ENCODE assay signal across 2 cellular contexts in the genomic region with DNA sequence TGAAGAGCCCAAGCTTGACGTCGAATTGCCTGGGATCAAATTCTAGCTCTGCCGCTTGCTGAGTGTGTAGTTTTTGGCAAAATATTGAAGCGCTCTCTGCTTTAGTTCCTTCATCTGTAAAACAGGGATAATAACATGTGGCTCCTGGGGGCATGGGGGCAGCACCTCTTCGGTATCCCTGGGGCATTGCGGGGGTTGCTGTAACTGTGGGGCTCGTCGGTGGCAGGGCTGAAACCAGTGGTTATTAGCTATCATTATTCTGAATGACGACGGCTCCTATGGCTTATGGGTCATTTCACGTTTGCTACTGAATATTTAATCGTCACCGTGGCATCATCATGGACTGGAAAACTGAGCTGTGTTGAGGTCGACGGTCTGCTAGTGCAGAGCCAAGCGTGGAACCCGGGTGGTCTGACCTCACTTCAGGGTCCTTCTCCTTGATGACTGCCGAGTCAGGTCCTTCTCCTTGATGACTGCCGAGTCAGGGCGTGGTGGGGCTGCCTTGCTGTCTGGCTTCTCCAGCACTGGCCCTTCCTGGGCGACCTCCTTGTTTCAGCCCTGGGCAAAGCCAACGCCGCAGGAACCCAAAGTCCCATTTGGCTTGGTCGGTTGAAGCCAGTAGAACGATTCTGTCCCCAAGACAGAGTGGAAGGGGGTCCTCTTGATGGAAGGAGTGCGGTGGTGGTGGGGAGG.
TF ChIP-seq lines count a peak whose summit lies in the region.

No MANE protein-coding gene starts in this region.

TF ChIP-seq in SK-N-SH, 30 proteins besides CTCF, POLR2A, EP300 and RAD21 (continued from another document):
- TF ChIP-seq ZBTB33 (IDR thresholded peaks at IDR 0.05; ENCODE audit: borderline replicate concordance, low read depth) = no peak
- TF ChIP-seq MXI1 (IDR thresholded peaks at IDR 0.05; ENCODE audit: low read depth, low read length) = no peak
- TF ChIP-seq GATA2 (CRISPR knock-in tag; IDR thresholded peaks at IDR 0.05) = no peak
- TF ChIP-seq FOSL2 (IDR thresholded peaks at IDR 0.05; ENCODE audit: borderline replicate concordance, low read depth) = no peak
- no peak for TF ChIP-seq SIN3A (IDR thresholded peaks at IDR 0.05; ENCODE audit: borderline replicate concordance, low read depth, low read length)
- TF ChIP-seq FOXJ3 (CRISPR knock-in tag; IDR thresholded peaks at IDR 0.05) = no peak
- TF ChIP-seq, protein P1, sequence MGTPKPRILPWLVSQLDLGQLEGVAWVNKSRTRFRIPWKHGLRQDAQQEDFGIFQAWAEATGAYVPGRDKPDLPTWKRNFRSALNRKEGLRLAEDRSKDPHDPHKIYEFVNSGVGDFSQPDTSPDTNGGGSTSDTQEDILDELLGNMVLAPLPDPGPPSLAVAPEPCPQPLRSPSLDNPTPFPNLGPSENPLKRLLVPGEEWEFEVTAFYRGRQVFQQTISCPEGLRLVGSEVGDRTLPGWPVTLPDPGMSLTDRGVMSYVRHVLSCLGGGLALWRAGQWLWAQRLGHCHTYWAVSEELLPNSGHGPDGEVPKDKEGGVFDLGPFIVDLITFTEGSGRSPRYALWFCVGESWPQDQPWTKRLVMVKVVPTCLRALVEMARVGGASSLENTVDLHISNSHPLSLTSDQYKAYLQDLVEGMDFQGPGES (IDR thresholded peaks at IDR 0.05; ENCODE audit: low read depth, low read length) = no peak

TF ChIP-seq in SK-N-SH treated with all-trans-retinoic acid at 6 μM for 48 hours, 23 proteins besides CTCF, POLR2A, EP300 and RAD21 (continued from another document):
- TF ChIP-seq PATZ1 (CRISPR knock-in tag; IDR thresholded peaks at IDR 0.05; ENCODE audit: borderline replicate concordance) (no peak), ZNF8 (CRISPR knock-in tag; IDR thresholded peaks at IDR 0.05) (no peak), ZNF70 (CRISPR knock-in tag; IDR thresholded peaks at IDR 0.05) (no peak)
